In genomic region chr3:20811006-20811405, GRCh38 we compare ENCODE assay signal across 21 cellular contexts.
DNase-seq lines count a peak whose midpoint lies in the region; ATAC-seq, FAIRE-seq and TF ChIP-seq lines count a peak whose summit lies in the region.
"Had no signal": no experiment of that assay in that cellular context is flagged by ENCODE, and none has a peak within 500 bp of the region (broad histone marks: within the 10 kb centered on the region; RNA-seq: fewer than 3 reads in every experiment).

No MANE protein-coding gene starts in this region.

- no peak overlapping the region for H3K23ac ChIP-seq in IMR-90 (ENCODE audit: low read depth, low read length)
- H3K23ac ChIP-seq in H1 (ENCODE audit: insufficient read length), result no peak overlapping the region

- no peak overlapping the region for H3K4me3 Mint-ChIP-seq in stimulated activated memory B cell treated with anti-CD40 and anti-IgM and Interleukin-4, amounts not matched to agents 10 μg/mL and 1 μg/mL and 100 μg/mL, for 72 hours
- H3K4me3 Mint-ChIP-seq: B cell; CD4-positive, alpha-beta memory T cell; CD8-positive, alpha-beta memory T cell had no signal

- no peak overlapping the region for H4K5ac ChIP-seq in IMR-90 (ENCODE audit: low read depth, low read length)
- no peak overlapping the region for H4K5ac ChIP-seq in H1 (ENCODE audit: insufficient read length, low read depth, low read length)

- H3K56ac ChIP-seq in IMR-90 (ENCODE audit: extremely low read depth, insufficient read depth, low read length) (no peak overlapping the region), H1 (replicated peaks; ENCODE audit: insufficient read length, low read depth, low read length) (no peak overlapping the region)

- H3K18ac ChIP-seq in IMR-90 (ENCODE audit: low read depth, low read length) (no peak overlapping the region), H1 (ENCODE audit: extremely low read depth, low read length) (no peak overlapping the region)

- CTCF ChIA-PET in A549 (lab: Yijun Ruan, JAX), result no interaction called here
- CTCF ChIA-PET in IMR-90 (lab: Yijun Ruan, JAX), result no interaction called here
- CTCF ChIA-PET in H1 (lab: Charles Lee; ENCODE audit: partially characterized antibody), result no interaction called here

- H3K14ac ChIP-seq in IMR-90 (replicated peaks; ENCODE audit: low read depth, low read length) (no peak overlapping the region), H1 (ENCODE audit: insufficient read length) (no peak overlapping the region)

- in situ Hi-C loops in IMR-90 (cut with MboI; ENCODE audit: low sequenced_read_pairs), result no loop called here

- H2BK15ac ChIP-seq in IMR-90 (ENCODE audit: low read depth, low read length) (no peak overlapping the region), H1 (ENCODE audit: low read length) (no peak overlapping the region)

- H3K36me3 ChIP-seq in IMR-90 (ENCODE audit: control insufficient read depth, insufficient read depth, low read length), result no peaks in the 10 kb centered on the region
- H3K36me3 ChIP-seq in H1 (ENCODE audit: control insufficient read depth in 2 of 4, insufficient read depth in 4 of 4, low read length in 3 of 4), result no peaks in the 10 kb centered on the region
- H3K36me3 ChIP-seq: BLaER1 treated with 17β-estradiol and CSF1 and Interleukin-3, amounts not matched to agents 10 nM and 100 nM had no signal

- H3K4me2 ChIP-seq in A549 (no peak overlapping the region), IMR-90 (ENCODE audit: low read depth, low read length) (no peak overlapping the region), H1 (ENCODE audit: insufficient read depth in 1 of 2, low read depth in 2 of 2, low read length in 2 of 2) (no peak overlapping the region)
- H3K4me2 ChIP-seq: BLaER1 treated with 17β-estradiol and CSF1 and Interleukin-3, amounts not matched to agents 10 nM and 100 nM had no signal

- no peak overlapping the region for H2BK20ac ChIP-seq in IMR-90 (ENCODE audit: low read depth, low read length)
- no peak overlapping the region for H2BK20ac ChIP-seq in H1 (ENCODE audit: low read length)

- H3K9me1 ChIP-seq in IMR-90 (ENCODE audit: insufficient read depth, low read length), result no peaks in the 10 kb centered on the region

- H3K36me3 Mint-ChIP-seq in stimulated activated memory B cell treated with anti-CD40 and anti-IgM and Interleukin-4, amounts not matched to agents 10 μg/mL and 1 μg/mL and 100 μg/mL, for 72 hours, result no peaks in the 10 kb centered on the region
- H3K36me3 Mint-ChIP-seq: CD4-positive, alpha-beta memory T cell had no signal

- H3K4ac ChIP-seq in IMR-90 (ENCODE audit: low read depth, low read length) (no peak overlapping the region), H1 (replicated peaks; ENCODE audit: insufficient read length, low read depth, low read length) (no peak overlapping the region)

- H3K23me2 ChIP-seq in H1 (ENCODE audit: low read depth, low read length), result no peaks in the 10 kb centered on the region; the same call in 1 of the 2 replicates

- H3K27ac Mint-ChIP-seq in stimulated activated memory B cell treated with anti-CD40 and anti-IgM and Interleukin-4, amounts not matched to agents 10 μg/mL and 1 μg/mL and 100 μg/mL, for 72 hours, result no peak overlapping the region
- H3K27ac Mint-ChIP-seq: B cell; CD4-positive, alpha-beta memory T cell; CD8-positive, alpha-beta memory T cell had no signal

- dilution Hi-C loops in IMR-90 (cut with HindIII; ENCODE audit: low sequenced_read_pairs, unreplicated experiment), result no loop called here

- no peak overlapping the region for H3K4me3 ChIP-seq in A549
- no peak overlapping the region for H3K4me3 ChIP-seq in IMR-90 (ENCODE audit: insufficient read depth, low read depth, low read length)
- H3K4me3 ChIP-seq in H1 (ENCODE audit: extremely low read depth in 1 of 4, insufficient read depth in 2 of 4, low read depth in 3 of 4, low read length in 4 of 4), result no peak overlapping the region
- H3K4me3 ChIP-seq: BLaER1 treated with 17β-estradiol and CSF1 and Interleukin-3, amounts not matched to agents 10 nM and 100 nM had no signal

- H4K8ac ChIP-seq in IMR-90 (ENCODE audit: low read depth in 2 of 2, low read length in 2 of 2), result no peak overlapping the region
- no peak overlapping the region for H4K8ac ChIP-seq in H1 (ENCODE audit: extremely low read depth, insufficient read depth, low read length)

- POLR2A ChIA-PET in A549 (lab: Yijun Ruan, JAX) (no interaction called here), IMR-90 (lab: Charles Lee; ENCODE audit: unreplicated experiment) (no interaction called here), H1 (lab: Charles Lee; ENCODE audit: partially characterized antibody) (no interaction called here)

- H3K9ac ChIP-seq in IMR-90 (ENCODE audit: low read depth, low read length) (no peak overlapping the region), H1 (replicated peaks in 1 of 4; ENCODE audit: extremely low read depth in 1 of 4, low read depth in 3 of 4, low read length in 3 of 4) (no peak overlapping the region)
- H3K9ac ChIP-seq: BLaER1 treated with 17β-estradiol and CSF1 and Interleukin-3, amounts not matched to agents 10 nM and 100 nM had no signal

- H3K79me2 ChIP-seq in H1 (ENCODE audit: control insufficient read depth in 1 of 2, insufficient read depth in 2 of 2, low read length in 2 of 2), result no peaks in the 10 kb centered on the region

- H2AFZ ChIP-seq in IMR-90 (replicated peaks; ENCODE audit: low read length, poor library complexity), result no peak overlapping the region
- no peak overlapping the region for H2AFZ ChIP-seq in H1 (ENCODE audit: low read length)

- no peak overlapping the region for H2BK12ac ChIP-seq in H1 (ENCODE audit: low read depth, low read length)

- no peak overlapping the region for H2BK120ac ChIP-seq in IMR-90 (ENCODE audit: low read depth, low read length)
- no peak overlapping the region for H2BK120ac ChIP-seq in H1 (replicated peaks; ENCODE audit: low read depth, low read length)

- 0% methylated on average over 2 of the region's 2 CpGs for WGBS in A549 (ENCODE audit: missing lambda C conversion rate)
- WGBS in IMR-90 (ENCODE audit: extremely low coverage in 2 of 2, insufficient read length in 1 of 2), 2 experiments, result no CpG with 5 or more reads among the region's 2 CpGs
- WGBS in H1 (ENCODE audit: extremely low coverage in 1 of 2, insufficient coverage in 1 of 2, insufficient read length in 1 of 2, insufficient replicate concordance in 2 of 2, low coverage in 1 of 2, low lambda C conversion rate in 2 of 2, missing lambda C conversion rate in 1 of 2), 2 experiments, result 93% methylated on average over 2 of the region's 2 CpGs; no CpG with 5 or more reads in 1 of the 2 experiments

- H3K4me1 ChIP-seq in A549, result no peaks in the 10 kb centered on the region
- H3K4me1 ChIP-seq in IMR-90 (ENCODE audit: control insufficient read depth, insufficient read depth, low read length), result no peaks in the 10 kb centered on the region
- no peaks in the 10 kb centered on the region for H3K4me1 ChIP-seq in H1 (replicated peaks in 1 of 4; ENCODE audit: control insufficient read depth in 3 of 4, insufficient read depth in 4 of 4, low read length in 3 of 4)
- H3K4me1 ChIP-seq: BLaER1 treated with 17β-estradiol and CSF1 and Interleukin-3, amounts not matched to agents 10 nM and 100 nM; Caco-2 had no signal

- no TSS peak for BruUV-seq in IMR-90 (replicated peaks; lab: Mats Ljungman, UMichigan)

- no peak overlapping the region for H2BK5ac ChIP-seq in IMR-90 (ENCODE audit: low read depth, low read length, poor library complexity, severe bottlenecking)
- no peak overlapping the region for H2BK5ac ChIP-seq in H1 (ENCODE audit: low read depth, low read length)

- H3K4me1 Mint-ChIP-seq in stimulated activated memory B cell treated with anti-CD40 and anti-IgM and Interleukin-4, amounts not matched to agents 10 μg/mL and 1 μg/mL and 100 μg/mL, for 72 hours, result no peaks in the 10 kb centered on the region
- H3K4me1 Mint-ChIP-seq: B cell; CD4-positive, alpha-beta memory T cell; CD8-positive, alpha-beta memory T cell had no signal

- DNase-seq in A549 (ENCODE audit: low read depth in 1 of 2, low spot score in 1 of 2), result no peak
- DNase-seq in IMR-90, result no peak
- DNase-seq in H1 (ENCODE audit: low read depth in 1 of 2, low spot score in 2 of 2), result no peak
- DNase-seq in COLO829 (ENCODE audit: low spot score), result no peak
- DNase-seq: 8988T; AML-193; Caco-2; Calu3; CD4-positive, alpha-beta memory T cell; CD8-positive, alpha-beta memory T cell; DMS79 treated with DMSO at 0.1 percent for 48 hours; GF-D8 had no signal

- no peaks in the 10 kb centered on the region for H3K79me1 ChIP-seq in IMR-90 (ENCODE audit: low read depth in 1 of 2, low read length in 2 of 2)
- H3K79me1 ChIP-seq in H1 (ENCODE audit: low read depth, low read length), result no peaks in the 10 kb centered on the region

- no peak for TF ChIP-seq EP300 in A549 (IDR thresholded peaks at IDR 0.05)
- no peak for TF ChIP-seq EP300 in H1 (IDR thresholded peaks at IDR 0.05; ENCODE audit: borderline replicate concordance in 1 of 2, low read depth in 2 of 2, low read length in 2 of 2)

- no peak for TF ChIP-seq POLR2A in A549 (IDR thresholded peaks at IDR 0.05; ENCODE audit: low read length)
- TF ChIP-seq POLR2A in IMR-90 (IDR thresholded peaks at IDR 0.05; ENCODE audit: low read depth, low read length), result no peak
- TF ChIP-seq POLR2A in H1 (IDR thresholded peaks at IDR 0.05; ENCODE audit: control extremely low read depth in 1 of 2, low read depth in 2 of 2, low read length in 2 of 2), result no peak

- no peaks in the 10 kb centered on the region for H4K20me1 ChIP-seq in IMR-90 (ENCODE audit: insufficient read depth, low read length)
- H4K20me1 ChIP-seq in H1 (replicated peaks in 1 of 2; ENCODE audit: control insufficient read depth in 1 of 2, insufficient read depth in 2 of 2, low read length in 2 of 2), result no peaks in the 10 kb centered on the region
- H4K20me1 ChIP-seq: BLaER1 treated with 17β-estradiol and CSF1 and Interleukin-3, amounts not matched to agents 10 nM and 100 nM had no signal

- TF ChIP-seq CTCF in A549 (IDR thresholded peaks at IDR 0.05) (no peak), IMR-90 (conservative IDR thresholded peaks at IDR 0.05; ENCODE audit: low read depth, low read length) (no peak), H1 (IDR thresholded peaks at IDR 0.05; ENCODE audit: control extremely low read depth in 1 of 3, insufficient read depth in 1 of 3, low read depth in 1 of 3, low read length in 3 of 3) (no peak)

- FAIRE-seq in A549 (lab: Jason Lieb, UNC) (no peak), H1 (lab: Jason Lieb, UNC) (no peak)
- FAIRE-seq: A204.1, D721Med, G401.6, GM12891, GM19239 had no signal

- intact Hi-C loops in IMR-90 (cut with micrococcal nuclease), result no loop called here

- no peak overlapping the region for H4K91ac ChIP-seq in IMR-90 (ENCODE audit: insufficient read depth, low read depth, low read length)
- H4K91ac ChIP-seq in H1 (replicated peaks; ENCODE audit: insufficient read length, low read length), result no peak overlapping the region

- H3K27me3 ChIP-seq in IMR-90 (ENCODE audit: control insufficient read depth, insufficient read depth, low read length) (no peaks in the 10 kb centered on the region), H1 (replicated peaks in 1 of 4; ENCODE audit: control insufficient read depth in 3 of 4, extremely low read depth in 1 of 4, insufficient read depth in 3 of 4, low read length in 3 of 4) (no peaks in the 10 kb centered on the region)
- H3K27me3 ChIP-seq: BLaER1 treated with 17β-estradiol and CSF1 and Interleukin-3, amounts not matched to agents 10 nM and 100 nM had no signal

- H3K9me3 ChIP-seq in A549 (peaks cover 3% of the 10 kb centered on the region; the same call in 1 of the 3 replicates), IMR-90 (ENCODE audit: control insufficient read depth, insufficient read depth, low read length) (peaks cover 2% of the 10 kb centered on the region; the same call in 1 of the 2 replicates), H1 (ENCODE audit: insufficient read depth in 2 of 2, low read depth in 1 of 2, low read length in 1 of 2) (no peaks in the 10 kb centered on the region)
- H3K9me3 ChIP-seq: Caco-2 had no signal

- H3K27me3 Mint-ChIP-seq in stimulated activated memory B cell treated with anti-CD40 and anti-IgM and Interleukin-4, amounts not matched to agents 10 μg/mL and 1 μg/mL and 100 μg/mL, for 72 hours, result no peaks in the 10 kb centered on the region
- H3K27me3 Mint-ChIP-seq: B cell; CD4-positive, alpha-beta memory T cell; CD8-positive, alpha-beta memory T cell had no signal

- H2AK9ac ChIP-seq in IMR-90 (replicated peaks; ENCODE audit: low read depth, low read length, poor library complexity), result no peak overlapping the region

- H3K9me3 Mint-ChIP-seq in stimulated activated memory B cell treated with anti-CD40 and anti-IgM and Interleukin-4, amounts not matched to agents 10 μg/mL and 1 μg/mL and 100 μg/mL, for 72 hours, result peaks cover 5% of the 10 kb centered on the region

- TF ChIP-seq RAD21 in A549 (conservative IDR thresholded peaks at IDR 0.05 in 1 of 2, IDR thresholded peaks at IDR 0.05 in 1 of 2), result no peak
- TF ChIP-seq RAD21 in IMR-90 (IDR thresholded peaks at IDR 0.05; ENCODE audit: low read length), result no peak
- TF ChIP-seq RAD21 in H1 (IDR thresholded peaks at IDR 0.05 in 1 of 2, conservative IDR thresholded peaks at IDR 0.05 in 1 of 2; ENCODE audit: low read depth in 2 of 2, low read length in 2 of 2), result no peak

- no peak overlapping the region for H2AK5ac ChIP-seq in IMR-90 (ENCODE audit: low read depth, low read length)
- no peak overlapping the region for H2AK5ac ChIP-seq in H1 (ENCODE audit: low read depth, low read length)

- no peak for ATAC-seq in A549
- ATAC-seq in IMR-90 (ENCODE audit: low read depth), result no peak
- no peak for ATAC-seq in stimulated activated memory B cell treated with anti-CD40 and anti-IgM and Interleukin-4, amounts not matched to agents 10 μg/mL and 1 μg/mL and 100 μg/mL, for 72 hours

- no peak overlapping the region for H3K27ac ChIP-seq in A549
- H3K27ac ChIP-seq in IMR-90 (ENCODE audit: insufficient read depth, low read length), result no peak overlapping the region
- no peak overlapping the region for H3K27ac ChIP-seq in H1 (ENCODE audit: low read depth, low read length)
- H3K27ac ChIP-seq: BLaER1 treated with 17β-estradiol and CSF1 and Interleukin-3, amounts not matched to agents 10 nM and 100 nM; C4-2B had no signal

Comparison
In these comparisons a context has a peak if more than half of its experiments do, and no peak if none do; other contexts are left out.
1. Of the 18 proteins assayed by ChIP-seq in both H1 and A549: peak only in H1: none; only in A549: none; in both: MAFK; in neither: 17.